In the genomic region with DNA sequence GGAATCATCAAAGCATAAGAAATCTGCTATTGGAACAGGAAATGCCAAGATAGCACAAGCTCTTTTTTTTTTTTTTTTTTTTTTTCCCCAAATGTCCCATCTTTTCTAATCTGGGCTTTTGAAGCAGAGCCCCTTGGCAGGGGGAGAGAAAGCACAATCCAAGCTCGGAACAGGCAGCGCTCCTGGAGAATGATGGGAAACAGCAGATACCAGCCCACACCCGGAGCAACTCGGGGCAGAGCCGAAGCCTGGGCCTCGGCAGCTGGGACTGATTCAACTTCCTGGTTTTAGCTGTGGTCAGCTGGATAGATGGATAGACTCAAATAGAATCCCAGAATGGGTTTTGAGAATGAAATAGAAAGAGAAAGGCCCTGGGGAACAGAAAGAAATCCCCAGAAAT, we compare ENCODE assay signal across 1 cellular context.
TF ChIP-seq lines count a peak whose summit lies in the region.

No MANE protein-coding gene starts in this region.

TF ChIP-seq in GM23338, 12 proteins besides CTCF, POLR2A, EP300 and RAD21 (continued from another document):
- TF ChIP-seq ZNF462 (CRISPR knock-in tag; IDR thresholded peaks at IDR 0.05): no peak
- TF ChIP-seq NANOG (IDR thresholded peaks at IDR 0.05; ENCODE audit: borderline replicate concordance): no peak
- TF ChIP-seq ZNF114 (CRISPR knock-in tag; IDR thresholded peaks at IDR 0.05): no peak
- TF ChIP-seq, protein P1, sequence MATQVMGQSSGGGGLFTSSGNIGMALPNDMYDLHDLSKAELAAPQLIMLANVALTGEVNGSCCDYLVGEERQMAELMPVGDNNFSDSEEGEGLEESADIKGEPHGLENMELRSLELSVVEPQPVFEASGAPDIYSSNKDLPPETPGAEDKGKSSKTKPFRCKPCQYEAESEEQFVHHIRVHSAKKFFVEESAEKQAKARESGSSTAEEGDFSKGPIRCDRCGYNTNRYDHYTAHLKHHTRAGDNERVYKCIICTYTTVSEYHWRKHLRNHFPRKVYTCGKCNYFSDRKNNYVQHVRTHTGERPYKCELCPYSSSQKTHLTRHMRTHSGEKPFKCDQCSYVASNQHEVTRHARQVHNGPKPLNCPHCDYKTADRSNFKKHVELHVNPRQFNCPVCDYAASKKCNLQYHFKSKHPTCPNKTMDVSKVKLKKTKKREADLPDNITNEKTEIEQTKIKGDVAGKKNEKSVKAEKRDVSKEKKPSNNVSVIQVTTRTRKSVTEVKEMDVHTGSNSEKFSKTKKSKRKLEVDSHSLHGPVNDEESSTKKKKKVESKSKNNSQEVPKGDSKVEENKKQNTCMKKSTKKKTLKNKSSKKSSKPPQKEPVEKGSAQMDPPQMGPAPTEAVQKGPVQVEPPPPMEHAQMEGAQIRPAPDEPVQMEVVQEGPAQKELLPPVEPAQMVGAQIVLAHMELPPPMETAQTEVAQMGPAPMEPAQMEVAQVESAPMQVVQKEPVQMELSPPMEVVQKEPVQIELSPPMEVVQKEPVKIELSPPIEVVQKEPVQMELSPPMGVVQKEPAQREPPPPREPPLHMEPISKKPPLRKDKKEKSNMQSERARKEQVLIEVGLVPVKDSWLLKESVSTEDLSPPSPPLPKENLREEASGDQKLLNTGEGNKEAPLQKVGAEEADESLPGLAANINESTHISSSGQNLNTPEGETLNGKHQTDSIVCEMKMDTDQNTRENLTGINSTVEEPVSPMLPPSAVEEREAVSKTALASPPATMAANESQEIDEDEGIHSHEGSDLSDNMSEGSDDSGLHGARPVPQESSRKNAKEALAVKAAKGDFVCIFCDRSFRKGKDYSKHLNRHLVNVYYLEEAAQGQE (IDR thresholded peaks at IDR 0.05; ENCODE audit: unreplicated experiment): no peak
- no peak for TF ChIP-seq POLR2AphosphoS5 (IDR thresholded peaks at IDR 0.05; ENCODE audit: low read depth)
- no peak for TF ChIP-seq STAT1 (IDR thresholded peaks at IDR 0.05; ENCODE audit: unreplicated experiment)
- TF ChIP-seq CREB1 (CRISPR knock-in tag; IDR thresholded peaks at IDR 0.05; ENCODE audit: low read depth): no peak
- no peak for TF ChIP-seq ZNF331 (CRISPR knock-in tag; IDR thresholded peaks at IDR 0.05; ENCODE audit: low read depth)
- no peak for TF ChIP-seq EZH2phosphoT487 (IDR thresholded peaks at IDR 0.05; ENCODE audit: unreplicated experiment)
- no peak for TF ChIP-seq EZH2 (IDR thresholded peaks at IDR 0.05; ENCODE audit: low read depth, unreplicated experiment)
